1 cellular context compared by ENCODE assay signal in the genomic region with DNA sequence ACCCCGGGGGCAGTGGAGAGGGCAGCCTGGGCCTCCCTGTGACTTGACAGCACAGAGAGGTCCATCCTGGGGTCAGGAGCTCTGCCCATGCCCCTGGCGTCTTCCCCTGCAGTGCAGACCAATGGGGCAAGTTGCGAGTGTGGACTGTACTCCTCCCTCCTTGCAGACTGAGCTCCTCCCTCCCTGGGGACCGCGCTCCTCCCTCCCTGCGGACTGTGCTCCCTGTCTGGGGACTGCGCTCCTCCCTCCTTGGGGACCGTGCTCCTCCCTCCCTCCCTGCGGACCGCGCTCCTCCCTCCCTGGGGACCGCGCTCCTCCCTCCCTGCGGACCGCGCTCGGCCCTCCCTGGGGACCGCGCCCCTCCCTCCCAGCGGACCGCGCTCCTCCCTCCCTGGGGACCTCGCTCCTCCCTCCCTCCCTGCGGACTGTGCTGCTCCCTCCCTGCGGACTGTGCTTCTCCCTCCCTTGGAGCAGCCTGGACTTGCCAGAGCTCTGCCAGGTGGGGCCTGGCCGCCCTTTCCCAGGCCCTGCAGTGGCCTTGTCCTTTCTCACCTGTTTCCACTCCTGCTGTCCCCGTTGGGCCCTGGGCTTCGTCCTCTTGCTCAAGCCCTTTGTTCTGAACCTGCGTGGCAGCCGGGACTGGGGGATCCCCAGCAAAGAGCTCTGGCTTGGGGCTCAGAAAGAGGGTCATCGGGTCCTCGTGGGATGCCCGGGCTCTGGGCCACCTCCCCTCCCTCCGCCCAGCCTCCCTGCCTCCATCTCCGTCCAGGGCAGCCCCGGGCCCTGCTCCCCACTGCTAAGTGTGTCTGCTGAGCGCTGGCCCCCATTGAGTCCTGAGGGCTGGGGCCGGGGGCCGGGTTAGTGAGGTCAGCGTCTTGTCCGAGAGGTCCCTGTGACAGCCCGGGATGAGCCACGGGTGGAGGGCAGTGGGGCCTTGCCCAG.
TF ChIP-seq lines count a peak whose summit lies in the region.

No MANE protein-coding gene starts in this region.

TF ChIP-seq in HepG2, 621 proteins besides CTCF, POLR2A, EP300 and RAD21 (continued from another document and continues in another):
- TF ChIP-seq, protein P1, sequence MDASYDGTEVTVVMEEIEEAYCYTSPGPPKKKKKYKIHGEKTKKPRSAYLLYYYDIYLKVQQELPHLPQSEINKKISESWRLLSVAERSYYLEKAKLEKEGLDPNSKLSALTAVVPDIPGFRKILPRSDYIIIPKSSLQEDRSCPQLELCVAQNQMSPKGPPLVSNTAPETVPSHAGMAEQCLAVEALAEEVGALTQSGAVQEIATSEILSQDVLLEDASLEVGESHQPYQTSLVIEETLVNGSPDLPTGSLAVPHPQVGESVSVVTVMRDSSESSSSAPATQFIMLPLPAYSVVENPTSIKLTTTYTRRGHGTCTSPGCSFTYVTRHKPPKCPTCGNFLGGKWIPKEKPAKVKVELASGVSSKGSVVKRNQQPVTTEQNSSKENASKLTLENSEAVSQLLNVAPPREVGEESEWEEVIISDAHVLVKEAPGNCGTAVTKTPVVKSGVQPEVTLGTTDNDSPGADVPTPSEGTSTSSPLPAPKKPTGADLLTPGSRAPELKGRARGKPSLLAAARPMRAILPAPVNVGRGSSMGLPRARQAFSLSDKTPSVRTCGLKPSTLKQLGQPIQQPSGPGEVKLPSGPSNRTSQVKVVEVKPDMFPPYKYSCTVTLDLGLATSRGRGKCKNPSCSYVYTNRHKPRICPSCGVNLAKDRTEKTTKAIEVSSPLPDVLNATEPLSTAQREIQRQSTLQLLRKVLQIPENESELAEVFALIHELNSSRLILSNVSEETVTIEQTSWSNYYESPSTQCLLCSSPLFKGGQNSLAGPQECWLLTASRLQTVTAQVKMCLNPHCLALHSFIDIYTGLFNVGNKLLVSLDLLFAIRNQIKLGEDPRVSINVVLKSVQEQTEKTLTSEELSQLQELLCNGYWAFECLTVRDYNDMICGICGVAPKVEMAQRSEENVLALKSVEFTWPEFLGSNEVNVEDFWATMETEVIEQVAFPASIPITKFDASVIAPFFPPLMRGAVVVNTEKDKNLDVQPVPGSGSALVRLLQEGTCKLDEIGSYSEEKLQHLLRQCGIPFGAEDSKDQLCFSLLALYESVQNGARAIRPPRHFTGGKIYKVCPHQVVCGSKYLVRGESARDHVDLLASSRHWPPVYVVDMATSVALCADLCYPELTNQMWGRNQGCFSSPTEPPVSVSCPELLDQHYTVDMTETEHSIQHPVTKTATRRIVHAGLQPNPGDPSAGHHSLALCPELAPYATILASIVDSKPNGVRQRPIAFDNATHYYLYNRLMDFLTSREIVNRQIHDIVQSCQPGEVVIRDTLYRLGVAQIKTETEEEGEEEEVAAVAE (CRISPR knock-in tag; IDR thresholded peaks at IDR 0.05; ENCODE audit: borderline replicate concordance) = no peak
- TF ChIP-seq, protein P2, sequence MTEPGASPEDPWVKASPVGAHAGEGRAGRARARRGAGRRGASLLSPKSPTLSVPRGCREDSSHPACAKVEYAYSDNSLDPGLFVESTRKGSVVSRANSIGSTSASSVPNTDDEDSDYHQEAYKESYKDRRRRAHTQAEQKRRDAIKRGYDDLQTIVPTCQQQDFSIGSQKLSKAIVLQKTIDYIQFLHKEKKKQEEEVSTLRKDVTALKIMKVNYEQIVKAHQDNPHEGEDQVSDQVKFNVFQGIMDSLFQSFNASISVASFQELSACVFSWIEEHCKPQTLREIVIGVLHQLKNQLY (CRISPR knock-in tag; IDR thresholded peaks at IDR 0.05) = no peak
- no peak for TF ChIP-seq NFKBIZ (CRISPR knock-in tag; IDR thresholded peaks at IDR 0.05)
- no peak for TF ChIP-seq ZNF446 (CRISPR knock-in tag; IDR thresholded peaks at IDR 0.05)
- no peak for TF ChIP-seq DPF2 (CRISPR knock-in tag; IDR thresholded peaks at IDR 0.05; ENCODE audit: borderline replicate concordance, low read depth)
- no peak for TF ChIP-seq CREB1 (IDR thresholded peaks at IDR 0.05)
- TF ChIP-seq CREB1 (CRISPR knock-in tag; IDR thresholded peaks at IDR 0.05) = no peak
- no peak for TF ChIP-seq SMC3 (IDR thresholded peaks at IDR 0.05; ENCODE audit: low read length)
- TF ChIP-seq ZNF350 (CRISPR knock-in tag; IDR thresholded peaks at IDR 0.05; ENCODE audit: borderline replicate concordance, low read depth) = no peak
- TF ChIP-seq NFKB2 (CRISPR knock-in tag; IDR thresholded peaks at IDR 0.05; ENCODE audit: borderline replicate concordance) = no peak; the same call in 1 of the 2 replicates
- TF ChIP-seq ZNF17 (CRISPR knock-in tag; IDR thresholded peaks at IDR 0.05) = no peak
- 0 out of 2 replicates have a peak, but pooled peaks have one; percentile 41 for TF ChIP-seq SP4 (CRISPR knock-in tag; IDR thresholded peaks at IDR 0.05)
- TF ChIP-seq LCORL (IDR thresholded peaks at IDR 0.05) = no peak
- TF ChIP-seq LCORL (CRISPR knock-in tag; IDR thresholded peaks at IDR 0.05) = no peak
- no peak for TF ChIP-seq RFXANK (CRISPR knock-in tag; IDR thresholded peaks at IDR 0.05)
- TF ChIP-seq, protein P3, sequence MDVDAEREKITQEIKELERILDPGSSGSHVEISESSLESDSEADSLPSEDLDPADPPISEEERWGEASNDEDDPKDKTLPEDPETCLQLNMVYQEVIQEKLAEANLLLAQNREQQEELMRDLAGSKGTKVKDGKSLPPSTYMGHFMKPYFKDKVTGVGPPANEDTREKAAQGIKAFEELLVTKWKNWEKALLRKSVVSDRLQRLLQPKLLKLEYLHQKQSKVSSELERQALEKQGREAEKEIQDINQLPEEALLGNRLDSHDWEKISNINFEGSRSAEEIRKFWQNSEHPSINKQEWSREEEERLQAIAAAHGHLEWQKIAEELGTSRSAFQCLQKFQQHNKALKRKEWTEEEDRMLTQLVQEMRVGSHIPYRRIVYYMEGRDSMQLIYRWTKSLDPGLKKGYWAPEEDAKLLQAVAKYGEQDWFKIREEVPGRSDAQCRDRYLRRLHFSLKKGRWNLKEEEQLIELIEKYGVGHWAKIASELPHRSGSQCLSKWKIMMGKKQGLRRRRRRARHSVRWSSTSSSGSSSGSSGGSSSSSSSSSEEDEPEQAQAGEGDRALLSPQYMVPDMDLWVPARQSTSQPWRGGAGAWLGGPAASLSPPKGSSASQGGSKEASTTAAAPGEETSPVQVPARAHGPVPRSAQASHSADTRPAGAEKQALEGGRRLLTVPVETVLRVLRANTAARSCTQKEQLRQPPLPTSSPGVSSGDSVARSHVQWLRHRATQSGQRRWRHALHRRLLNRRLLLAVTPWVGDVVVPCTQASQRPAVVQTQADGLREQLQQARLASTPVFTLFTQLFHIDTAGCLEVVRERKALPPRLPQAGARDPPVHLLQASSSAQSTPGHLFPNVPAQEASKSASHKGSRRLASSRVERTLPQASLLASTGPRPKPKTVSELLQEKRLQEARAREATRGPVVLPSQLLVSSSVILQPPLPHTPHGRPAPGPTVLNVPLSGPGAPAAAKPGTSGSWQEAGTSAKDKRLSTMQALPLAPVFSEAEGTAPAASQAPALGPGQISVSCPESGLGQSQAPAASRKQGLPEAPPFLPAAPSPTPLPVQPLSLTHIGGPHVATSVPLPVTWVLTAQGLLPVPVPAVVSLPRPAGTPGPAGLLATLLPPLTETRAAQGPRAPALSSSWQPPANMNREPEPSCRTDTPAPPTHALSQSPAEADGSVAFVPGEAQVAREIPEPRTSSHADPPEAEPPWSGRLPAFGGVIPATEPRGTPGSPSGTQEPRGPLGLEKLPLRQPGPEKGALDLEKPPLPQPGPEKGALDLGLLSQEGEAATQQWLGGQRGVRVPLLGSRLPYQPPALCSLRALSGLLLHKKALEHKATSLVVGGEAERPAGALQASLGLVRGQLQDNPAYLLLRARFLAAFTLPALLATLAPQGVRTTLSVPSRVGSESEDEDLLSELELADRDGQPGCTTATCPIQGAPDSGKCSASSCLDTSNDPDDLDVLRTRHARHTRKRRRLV (CRISPR knock-in tag; IDR thresholded peaks at IDR 0.05) = no peak
- no peak for TF ChIP-seq SIX4 (CRISPR knock-in tag; IDR thresholded peaks at IDR 0.05)
- TF ChIP-seq, protein P4, sequence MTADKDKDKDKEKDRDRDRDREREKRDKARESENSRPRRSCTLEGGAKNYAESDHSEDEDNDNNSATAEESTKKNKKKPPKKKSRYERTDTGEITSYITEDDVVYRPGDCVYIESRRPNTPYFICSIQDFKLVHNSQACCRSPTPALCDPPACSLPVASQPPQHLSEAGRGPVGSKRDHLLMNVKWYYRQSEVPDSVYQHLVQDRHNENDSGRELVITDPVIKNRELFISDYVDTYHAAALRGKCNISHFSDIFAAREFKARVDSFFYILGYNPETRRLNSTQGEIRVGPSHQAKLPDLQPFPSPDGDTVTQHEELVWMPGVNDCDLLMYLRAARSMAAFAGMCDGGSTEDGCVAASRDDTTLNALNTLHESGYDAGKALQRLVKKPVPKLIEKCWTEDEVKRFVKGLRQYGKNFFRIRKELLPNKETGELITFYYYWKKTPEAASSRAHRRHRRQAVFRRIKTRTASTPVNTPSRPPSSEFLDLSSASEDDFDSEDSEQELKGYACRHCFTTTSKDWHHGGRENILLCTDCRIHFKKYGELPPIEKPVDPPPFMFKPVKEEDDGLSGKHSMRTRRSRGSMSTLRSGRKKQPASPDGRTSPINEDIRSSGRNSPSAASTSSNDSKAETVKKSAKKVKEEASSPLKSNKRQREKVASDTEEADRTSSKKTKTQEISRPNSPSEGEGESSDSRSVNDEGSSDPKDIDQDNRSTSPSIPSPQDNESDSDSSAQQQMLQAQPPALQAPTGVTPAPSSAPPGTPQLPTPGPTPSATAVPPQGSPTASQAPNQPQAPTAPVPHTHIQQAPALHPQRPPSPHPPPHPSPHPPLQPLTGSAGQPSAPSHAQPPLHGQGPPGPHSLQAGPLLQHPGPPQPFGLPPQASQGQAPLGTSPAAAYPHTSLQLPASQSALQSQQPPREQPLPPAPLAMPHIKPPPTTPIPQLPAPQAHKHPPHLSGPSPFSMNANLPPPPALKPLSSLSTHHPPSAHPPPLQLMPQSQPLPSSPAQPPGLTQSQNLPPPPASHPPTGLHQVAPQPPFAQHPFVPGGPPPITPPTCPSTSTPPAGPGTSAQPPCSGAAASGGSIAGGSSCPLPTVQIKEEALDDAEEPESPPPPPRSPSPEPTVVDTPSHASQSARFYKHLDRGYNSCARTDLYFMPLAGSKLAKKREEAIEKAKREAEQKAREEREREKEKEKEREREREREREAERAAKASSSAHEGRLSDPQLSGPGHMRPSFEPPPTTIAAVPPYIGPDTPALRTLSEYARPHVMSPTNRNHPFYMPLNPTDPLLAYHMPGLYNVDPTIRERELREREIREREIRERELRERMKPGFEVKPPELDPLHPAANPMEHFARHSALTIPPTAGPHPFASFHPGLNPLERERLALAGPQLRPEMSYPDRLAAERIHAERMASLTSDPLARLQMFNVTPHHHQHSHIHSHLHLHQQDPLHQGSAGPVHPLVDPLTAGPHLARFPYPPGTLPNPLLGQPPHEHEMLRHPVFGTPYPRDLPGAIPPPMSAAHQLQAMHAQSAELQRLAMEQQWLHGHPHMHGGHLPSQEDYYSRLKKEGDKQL (CRISPR knock-in tag; IDR thresholded peaks at IDR 0.05; ENCODE audit: low read depth) = no peak
- no peak for TF ChIP-seq ZFP36L1 (CRISPR knock-in tag; IDR thresholded peaks at IDR 0.05)
- TF ChIP-seq ZNF24 (IDR thresholded peaks at IDR 0.05) = no peak
- no peak for TF ChIP-seq NR2C2 (CRISPR knock-in tag; IDR thresholded peaks at IDR 0.05; ENCODE audit: borderline replicate concordance)
- TF ChIP-seq ZNF263 (CRISPR knock-in tag; IDR thresholded peaks at IDR 0.05) = peak; percentile 100
- peak; percentile 13; the same call in 1 of the 2 replicates for TF ChIP-seq RBFOX2 (IDR thresholded peaks at IDR 0.05; ENCODE audit: low read depth, low read length)
- TF ChIP-seq, protein P5, sequence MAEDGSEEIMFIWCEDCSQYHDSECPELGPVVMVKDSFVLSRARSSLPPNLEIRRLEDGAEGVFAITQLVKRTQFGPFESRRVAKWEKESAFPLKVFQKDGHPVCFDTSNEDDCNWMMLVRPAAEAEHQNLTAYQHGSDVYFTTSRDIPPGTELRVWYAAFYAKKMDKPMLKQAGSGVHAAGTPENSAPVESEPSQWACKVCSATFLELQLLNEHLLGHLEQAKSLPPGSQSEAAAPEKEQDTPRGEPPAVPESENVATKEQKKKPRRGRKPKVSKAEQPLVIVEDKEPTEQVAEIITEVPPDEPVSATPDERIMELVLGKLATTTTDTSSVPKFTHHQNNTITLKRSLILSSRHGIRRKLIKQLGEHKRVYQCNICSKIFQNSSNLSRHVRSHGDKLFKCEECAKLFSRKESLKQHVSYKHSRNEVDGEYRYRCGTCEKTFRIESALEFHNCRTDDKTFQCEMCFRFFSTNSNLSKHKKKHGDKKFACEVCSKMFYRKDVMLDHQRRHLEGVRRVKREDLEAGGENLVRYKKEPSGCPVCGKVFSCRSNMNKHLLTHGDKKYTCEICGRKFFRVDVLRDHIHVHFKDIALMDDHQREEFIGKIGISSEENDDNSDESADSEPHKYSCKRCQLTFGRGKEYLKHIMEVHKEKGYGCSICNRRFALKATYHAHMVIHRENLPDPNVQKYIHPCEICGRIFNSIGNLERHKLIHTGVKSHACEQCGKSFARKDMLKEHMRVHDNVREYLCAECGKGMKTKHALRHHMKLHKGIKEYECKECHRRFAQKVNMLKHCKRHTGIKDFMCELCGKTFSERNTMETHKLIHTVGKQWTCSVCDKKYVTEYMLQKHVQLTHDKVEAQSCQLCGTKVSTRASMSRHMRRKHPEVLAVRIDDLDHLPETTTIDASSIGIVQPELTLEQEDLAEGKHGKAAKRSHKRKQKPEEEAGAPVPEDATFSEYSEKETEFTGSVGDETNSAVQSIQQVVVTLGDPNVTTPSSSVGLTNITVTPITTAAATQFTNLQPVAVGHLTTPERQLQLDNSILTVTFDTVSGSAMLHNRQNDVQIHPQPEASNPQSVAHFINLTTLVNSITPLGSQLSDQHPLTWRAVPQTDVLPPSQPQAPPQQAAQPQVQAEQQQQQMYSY (CRISPR knock-in tag; IDR thresholded peaks at IDR 0.05) = no peak
- no peak for TF ChIP-seq ZMYM4 (CRISPR knock-in tag; IDR thresholded peaks at IDR 0.05)
- TF ChIP-seq RARG (CRISPR knock-in tag; IDR thresholded peaks at IDR 0.05; ENCODE audit: low read depth) = no peak
- TF ChIP-seq U2AF2 (IDR thresholded peaks at IDR 0.05; ENCODE audit: low read depth, low read length) = no peak
- TF ChIP-seq ZZZ3 (CRISPR knock-in tag; IDR thresholded peaks at IDR 0.05; ENCODE audit: borderline replicate concordance) = no peak
- TF ChIP-seq, protein P6, sequence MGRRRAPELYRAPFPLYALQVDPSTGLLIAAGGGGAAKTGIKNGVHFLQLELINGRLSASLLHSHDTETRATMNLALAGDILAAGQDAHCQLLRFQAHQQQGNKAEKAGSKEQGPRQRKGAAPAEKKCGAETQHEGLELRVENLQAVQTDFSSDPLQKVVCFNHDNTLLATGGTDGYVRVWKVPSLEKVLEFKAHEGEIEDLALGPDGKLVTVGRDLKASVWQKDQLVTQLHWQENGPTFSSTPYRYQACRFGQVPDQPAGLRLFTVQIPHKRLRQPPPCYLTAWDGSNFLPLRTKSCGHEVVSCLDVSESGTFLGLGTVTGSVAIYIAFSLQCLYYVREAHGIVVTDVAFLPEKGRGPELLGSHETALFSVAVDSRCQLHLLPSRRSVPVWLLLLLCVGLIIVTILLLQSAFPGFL (CRISPR knock-in tag; IDR thresholded peaks at IDR 0.05) = no peak
